Comparison of ENCODE assay signal across 11 cellular contexts in genomic region chr2:96342085-96342484, GRCh38. TPM values are rescaled to one million over a fixed set of nuclear protein-coding genes. Genes with fewer than 3 reads are reported as not detected.
DNase-seq lines count a peak whose midpoint lies in the region; ATAC-seq and TF ChIP-seq lines count a peak whose summit lies in the region.
"Had no signal": no experiment of that assay in that cellular context is flagged by ENCODE, and none has a peak within 500 bp of the region (broad histone marks: within the 10 kb centered on the region; RNA-seq: fewer than 3 reads in every experiment).

No MANE protein-coding gene starts in this region.

- H3K9me3 Mint-ChIP-seq in activated naive CD4-positive, alpha-beta T cell treated with anti-CD3 and anti-CD28 coated beads, Interleukin-2, amount 10 ng/mL, durations not matched to agents 7 days and 5 days: no peaks in the 10 kb centered on the region

- peak; percentile 57 for ATAC-seq in mucosa of descending colon
- no peak for ATAC-seq in GM21367 (IDR thresholded peaks at IDR 0.05; ENCODE audit: unreplicated experiment)

- H3K27ac Mint-ChIP-seq in activated naive CD4-positive, alpha-beta T cell treated with anti-CD3 and anti-CD28 coated beads, Interleukin-2, amount 10 ng/mL, durations not matched to agents 7 days and 5 days: peak overlapping the region; percentile 53

- H3K4me1 Mint-ChIP-seq in activated naive CD4-positive, alpha-beta T cell treated with anti-CD3 and anti-CD28 coated beads, Interleukin-2, amount 10 ng/mL, durations not matched to agents 7 days and 5 days: peaks cover 48% of the 10 kb centered on the region

- CTCF ChIA-PET in activated naive CD4-positive, alpha-beta T cell treated with anti-CD3 and anti-CD28 coated beads, Interleukin-2, amount 10 ng/mL, durations not matched to agents 7 days and 5 days (lab: Charles Lee): interaction anchor here (0.9 to 1.3 kb wide), 2 partner anchors 16 to 67 kb away, joined by 3 to 4 read pairs; no protein-coding TSS in a partner anchor

- TF ChIP-seq CTCF in LNCaP clone FGC (IDR thresholded peaks at IDR 0.05; ENCODE audit: control insufficient read depth, extremely low read depth, insufficient read depth) (no peak), mucosa of descending colon (IDR thresholded peaks at IDR 0.05) (no peak), GM13976 (IDR thresholded peaks at IDR 0.05; ENCODE audit: borderline replicate concordance, control extremely low read depth, extremely low read depth, insufficient read depth, missing control alignments) (no peak)

- intact Hi-C loops in mucosa of descending colon (cut with DNase I, micrococcal nuclease): no loop called here

- peaks cover 64% of the 10 kb centered on the region for H3K36me3 Mint-ChIP-seq in activated naive CD4-positive, alpha-beta T cell treated with anti-CD3 and anti-CD28 coated beads, Interleukin-2, amount 10 ng/mL, durations not matched to agents 7 days and 5 days

- no peaks in the 10 kb centered on the region for H3K9me3 ChIP-seq in mucosa of descending colon
- H3K9me3 ChIP-seq: neutrophil had no signal

- DNase-seq in Daoy (ENCODE audit: low read depth) (peak; percentile 74), LNCaP clone FGC (ENCODE audit: low read depth) (peak; percentile 52), mucosa of descending colon (no peak), GM13976 (ENCODE audit: low spot score) (no peak), NCI-H510A treated with DMSO at 0.1 percent for 48 hours (lab: John Stamatoyannopoulos, UW) (no peak), SIG-M5 treated with dmso at 0.1 percent for 504 hours (lab: John Stamatoyannopoulos, UW; ENCODE audit: unreplicated experiment) (no peak)
- no peak for DNase-seq in activated naive CD4-positive, alpha-beta T cell treated with anti-CD3 and anti-CD28 coated beads, Interleukin-2, amount 10 ng/mL, durations not matched to agents 7 days and 5 days
- DNase-seq: NCI-H1092 treated with DMSO at 0.1 percent for 48 hours had no signal

- H3K27me3 Mint-ChIP-seq in activated naive CD4-positive, alpha-beta T cell treated with anti-CD3 and anti-CD28 coated beads, Interleukin-2, amount 10 ng/mL, durations not matched to agents 7 days and 5 days: no peaks in the 10 kb centered on the region
- H3K27me3 Mint-ChIP-seq: brain had no signal

- in situ Hi-C loops in GM13976 (cut with MboI; ENCODE audit: low sequenced_read_pairs, unreplicated experiment): no loop called here

- no peak overlapping the region for H3K4me3 ChIP-seq in LNCaP clone FGC (ENCODE audit: low read depth, low read length)
- H3K4me3 ChIP-seq in mucosa of descending colon: no peak overlapping the region

- no peak overlapping the region for H3K4me3 Mint-ChIP-seq in activated naive CD4-positive, alpha-beta T cell treated with anti-CD3 and anti-CD28 coated beads, Interleukin-2, amount 10 ng/mL, durations not matched to agents 7 days and 5 days
- H3K4me3 Mint-ChIP-seq: brain had no signal

- H3K4me1 ChIP-seq in mucosa of descending colon (ENCODE audit: low read depth): no peaks in the 10 kb centered on the region

- no peaks in the 10 kb centered on the region for H3K36me3 ChIP-seq in mucosa of descending colon (ENCODE audit: low read depth)

RNA-seq across cellular contexts. Expression of gene NCAPH, which starts 6.5 kb away (rescaled TPM):
- 56.2 and 66.9 TPM in 2 replicates for total RNA-seq in Daoy (2014; rRNA removed; shearing (Covaris generic))
- 10 to 100 TPM in 1 of 3 donors, 1 to 10 TPM in 2; 2.8 to 13.4 (median 4.6) TPM for total RNA-seq in mucosa of descending colon

RNA-seq across cellular contexts. Expression of gene ITPRIPL1, which starts 17.0 kb away (rescaled TPM):
- 2.4 and 2.7 TPM in 2 replicates for total RNA-seq in Daoy (2014; rRNA removed; shearing (Covaris generic))
- 1 to 10 TPM in 2 of 3 donors, under 1 TPM in 1; 0.43 to 1.4 (median 1.3) TPM for total RNA-seq in mucosa of descending colon

RNA-seq across cellular contexts. Expression of gene SNRNP200, which starts 36.7 kb away (rescaled TPM):
- total RNA-seq in Daoy (2014; rRNA removed; shearing (Covaris generic)): 29.2 and 34.9 TPM in 2 replicates
- total RNA-seq in mucosa of descending colon: 100 to 1,000 TPM in 2 of 3 donors, 10 to 100 TPM in 1; 95.8 to 113 (median 106) TPM

Comparison
In these comparisons a context has a peak if more than half of its experiments do, and no peak if none do; other contexts are left out.
1. DNase-seq: peak in Daoy (single experiment) and LNCaP clone FGC (single experiment); none in activated naive CD4-positive, alpha-beta T cell treated with anti-CD3 and anti-CD28 coated beads, Interleukin-2, amount 10 ng/mL, durations not matched to agents 7 days and 5 days (single experiment), mucosa of descending colon (0 of 3), GM13976 (single experiment), NCI-H510A treated with DMSO at 0.1 percent for 48 hours (single experiment) and SIG-M5 treated with dmso at 0.1 percent for 504 hours (single experiment).